16 cellular contexts compared by ENCODE assay signal in genomic region chrX:120286733-120287512, GRCh38. TPM values are rescaled to one million over a fixed set of nuclear protein-coding genes. Genes with fewer than 3 reads are reported as not detected.
A peak's percentile ranks its signal among the peaks of the same experiment; 100 is the strongest.
DNase-seq lines count a peak whose midpoint lies in the region; ATAC-seq and TF ChIP-seq lines count a peak whose summit lies in the region.
"Had no signal": no experiment of that assay in that cellular context is flagged by ENCODE, and none has a peak within 500 bp of the region (broad histone marks: within the 10 kb centered on the region; RNA-seq: fewer than 3 reads in every experiment).

No MANE protein-coding gene starts in this region.

- no peak for TF ChIP-seq POLR2A in adrenal gland (IDR thresholded peaks at IDR 0.05)

- TF ChIP-seq CTCF in adrenal gland (IDR thresholded peaks at IDR 0.05), result no peak

- peak; percentile 44 for ATAC-seq in GM18498 (IDR thresholded peaks at IDR 0.05; ENCODE audit: unreplicated experiment)
- peak; percentile 65 for ATAC-seq in GM19452 (IDR thresholded peaks at IDR 0.05; ENCODE audit: unreplicated experiment)
- ATAC-seq in HG02798 (IDR thresholded peaks at IDR 0.05; ENCODE audit: poor library complexity, unreplicated experiment), result peak; percentile 52
- ATAC-seq in HG02571 (IDR thresholded peaks at IDR 0.05; ENCODE audit: unreplicated experiment), result no peak
- ATAC-seq: psoas muscle had no signal

- no peak overlapping the region for H3K27ac ChIP-seq in adrenal gland
- H3K27ac ChIP-seq: psoas muscle, uterus had no signal

- H3K9me3 ChIP-seq in adrenal gland (replicated peaks in 1 of 3), result no peaks in the 10 kb centered on the region
- H3K9me3 ChIP-seq: psoas muscle, uterus had no signal

- intact Hi-C loops in adrenal gland (cut with DNase I), result no loop called here

- no peaks in the 10 kb centered on the region for H3K27me3 ChIP-seq in adrenal gland
- H3K27me3 ChIP-seq: uterus had no signal

- H3K36me3 ChIP-seq in adrenal gland (replicated peaks in 1 of 2), result no peaks in the 10 kb centered on the region
- H3K36me3 ChIP-seq: uterus had no signal

- 70 to 79% (median 79%) methylated on average over 2 to 4 of the region's 4 CpGs for WGBS in adrenal gland, 4 donors

- H3K4me1 ChIP-seq in adrenal gland (replicated peaks in 1 of 2), result no peaks in the 10 kb centered on the region
- H3K4me1 ChIP-seq: psoas muscle, uterus had no signal

- peak; percentile 19 for DNase-seq in MV-4-11 (lab: John Stamatoyannopoulos, UW)
- DNase-seq in adrenal gland, result no peak
- no peak for DNase-seq in NCI-H524 treated with DMSO at 0.1 percent for 48 hours (lab: John Stamatoyannopoulos, UW)
- no peak for DNase-seq in NCI-H345 treated with DMSO at 0.1 percent for 48 hours (lab: John Stamatoyannopoulos, UW; ENCODE audit: unreplicated experiment)
- DNase-seq: activated CD8-positive, alpha-beta memory T cell treated with anti-CD3 and anti-CD28 coated beads, Interleukin-2, amount 50 U/mL, for 48 hours; activated naive CD8-positive, alpha-beta T cell treated with anti-CD3 and anti-CD28 coated beads for 36 hours; caudate nucleus; H9; psoas muscle; uterus had no signal

- no peak overlapping the region for H3K4me3 ChIP-seq in adrenal gland
- H3K4me3 ChIP-seq: psoas muscle, uterus had no signal

RNA-seq across cellular contexts. Expression of gene TMEM255A, which starts 24.3 kb away (rescaled TPM):
- total RNA-seq in adrenal gland, result 1 to 10 TPM in 4 of 8 donors, under 1 TPM in 4; 0.09 to 3.1 (median 0.71) TPM
- 1 to 10 TPM in 2 of 3 donors, under 1 TPM in 1; 0.91 to 2.3 (median 1.0) TPM for polyA plus RNA-seq in adrenal gland
- total RNA-seq: activated naive CD8-positive, alpha-beta T cell treated with anti-CD3 and anti-CD28 coated beads for 36 hours; glomerular endothelial cell; kidney epithelial cell had no signal

RNA-seq across cellular contexts. Expression of gene ZBTB33, which starts 36.3 kb away (rescaled TPM):
- total RNA-seq in adrenal gland, result 10 to 100 TPM in 6 of 8 donors, 1 to 10 TPM in 2; 9.8 to 34.8 (median 14.7) TPM
- 10 to 100 TPM in 1 of 3 donors, 1 to 10 TPM in 2; 1.9 to 14.4 (median 2.7) TPM for polyA plus RNA-seq in adrenal gland
